Comparison of ENCODE assay signal across 14 cellular contexts in the genomic region with DNA sequence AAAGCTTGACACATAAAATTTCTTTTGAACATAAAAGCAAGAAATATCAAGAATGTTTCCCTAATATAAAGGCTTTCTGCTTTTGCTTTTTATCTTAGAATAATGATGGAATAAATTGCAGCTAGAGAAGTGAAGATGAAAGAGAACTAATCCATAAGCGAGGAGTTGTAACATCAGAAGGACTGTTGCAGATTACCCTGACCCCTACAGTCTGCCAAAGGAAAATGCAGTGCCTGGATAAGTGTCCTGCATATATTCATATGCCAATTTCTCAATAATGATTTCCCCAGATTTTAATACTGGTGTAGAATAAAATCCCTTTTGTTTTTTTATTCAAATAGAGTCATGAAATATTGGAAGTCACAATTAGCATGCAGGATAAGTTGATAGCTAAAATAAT.
A peak's percentile ranks its signal among the peaks of the same experiment; 100 is the strongest.
DNase-seq lines count a peak whose midpoint lies in the region; ATAC-seq, FAIRE-seq and TF ChIP-seq lines count a peak whose summit lies in the region.
"Had no signal": no experiment of that assay in that cellular context is flagged by ENCODE, and none has a peak within 500 bp of the region (broad histone marks: within the 10 kb centered on the region; RNA-seq: fewer than 3 reads in every experiment).

No MANE protein-coding gene starts in this region.

- POLR2A ChIA-PET in GM10248 (lab: Yijun Ruan, JAX), result no interaction called here

- no peaks in the 10 kb centered on the region for H3K4me1 ChIP-seq in esophagus squamous epithelium

- no peaks in the 10 kb centered on the region for H3K4me1 Mint-ChIP-seq in nephron
- H3K4me1 Mint-ChIP-seq: activated naive CD4-positive, alpha-beta T cell treated with anti-CD3 and anti-CD28 coated beads, Interleukin-2, amount 50 U/mL, for 24 hours; T-cell had no signal

- WGBS in esophagus squamous epithelium, 2 donors, result 25 to 26% methylated on average over 1 of the region's 1 CpG

- ATAC-seq in stimulated activated naive CD8-positive, alpha-beta T cell treated with anti-CD3 and anti-CD28 coated beads, Interleukin-15, Interleukin-2, amounts not matched to agents 100 U/mL and 50 U/mL, for 24 hours, result no peak
- no peak for ATAC-seq in HG03280 (IDR thresholded peaks at IDR 0.05; ENCODE audit: unreplicated experiment)
- ATAC-seq: T-cell had no signal

- no peak overlapping the region for H3K4me3 ChIP-seq in bronchial epithelial cell (ENCODE audit: low read depth, low read length)
- H3K4me3 ChIP-seq in esophagus squamous epithelium, result no peak overlapping the region

- no peak overlapping the region for H3K27ac ChIP-seq in esophagus squamous epithelium

- TF ChIP-seq CTCF in bronchial epithelial cell (IDR thresholded peaks at IDR 0.05; ENCODE audit: insufficient read depth, low read length, severe bottlenecking), result peak; percentile 16
- peak; percentile 21 to 49 (median 23) for TF ChIP-seq CTCF in nephron (IDR thresholded peaks at IDR 0.05; ENCODE audit: unreplicated experiment in 3 of 3)
- TF ChIP-seq CTCF in esophagus squamous epithelium (IDR thresholded peaks at IDR 0.05), result peak in 1 of 6 experiments; percentile 20
- TF ChIP-seq CTCF in GM10248 (IDR thresholded peaks at IDR 0.05; ENCODE audit: control extremely low read depth, extremely low read depth, low read depth, missing control alignments), result no peak

- no peaks in the 10 kb centered on the region for H3K36me3 Mint-ChIP-seq in nephron (ENCODE audit: low read depth)
- H3K36me3 Mint-ChIP-seq: activated naive CD4-positive, alpha-beta T cell treated with anti-CD3 and anti-CD28 coated beads, Interleukin-2, amount 50 U/mL, for 24 hours; T-cell had no signal

- intact Hi-C loops in esophagus squamous epithelium (cut with DNase I), result no loop called here

- no peak overlapping the region for H3K27ac Mint-ChIP-seq in nephron
- H3K27ac Mint-ChIP-seq: activated naive CD4-positive, alpha-beta T cell treated with anti-CD3 and anti-CD28 coated beads, Interleukin-2, amount 50 U/mL, for 24 hours; T-cell had no signal

- no peaks in the 10 kb centered on the region for H3K9me3 ChIP-seq in esophagus squamous epithelium

- no peak overlapping the region for H3K4me3 Mint-ChIP-seq in nephron
- H3K4me3 Mint-ChIP-seq: activated naive CD4-positive, alpha-beta T cell treated with anti-CD3 and anti-CD28 coated beads, Interleukin-2, amount 50 U/mL, for 24 hours; T-cell had no signal

- DNase-seq in EL (peak; percentile 20), M059J (ENCODE audit: low read depth) (peak; percentile 29), bronchial epithelial cell (ENCODE audit: low read depth) (peak; percentile 4), esophagus squamous epithelium (lab: John Stamatoyannopoulos, UW) (no peak), GM10248 (ENCODE audit: extremely low spot score) (no peak)
- DNase-seq in stimulated activated naive CD8-positive, alpha-beta T cell treated with anti-CD3 and anti-CD28 coated beads, Interleukin-15, Interleukin-2, amounts not matched to agents 100 U/mL and 50 U/mL, for 24 hours, result no peak
- DNase-seq: GOT3; Karpas-422; right cardiac atrium; stimulated activated naive CD4-positive, alpha-beta T cell; T-cell had no signal

- CTCF ChIA-PET in GM10248 (lab: Yijun Ruan, JAX), result no interaction called here

- H3K9me3 Mint-ChIP-seq in nephron, result no peaks in the 10 kb centered on the region
- H3K9me3 Mint-ChIP-seq: activated naive CD4-positive, alpha-beta T cell treated with anti-CD3 and anti-CD28 coated beads, Interleukin-2, amount 50 U/mL, for 24 hours; T-cell had no signal

- H3K27me3 ChIP-seq in bronchial epithelial cell (ENCODE audit: control insufficient read depth, insufficient read depth, low read length) (no peaks in the 10 kb centered on the region), esophagus squamous epithelium (no peaks in the 10 kb centered on the region)

- H3K27me3 Mint-ChIP-seq in nephron (ENCODE audit: low read depth), result no peaks in the 10 kb centered on the region
- H3K27me3 Mint-ChIP-seq: activated naive CD4-positive, alpha-beta T cell treated with anti-CD3 and anti-CD28 coated beads, Interleukin-2, amount 50 U/mL, for 24 hours had no signal

- no peak for TF ChIP-seq POLR2A in esophagus squamous epithelium (IDR thresholded peaks at IDR 0.05)

- FAIRE-seq in bronchial epithelial cell (lab: Jason Lieb, UNC), result no peak

- H3K36me3 ChIP-seq in bronchial epithelial cell (ENCODE audit: control insufficient read depth, insufficient read depth, low read length), result no peaks in the 10 kb centered on the region
- no peaks in the 10 kb centered on the region for H3K36me3 ChIP-seq in esophagus squamous epithelium

Comparison
In these comparisons a context has a peak if more than half of its experiments do, and no peak if none do; other contexts are left out.
1. DNase-seq: peak in EL (single experiment), M059J (single experiment) and bronchial epithelial cell (single experiment); none in stimulated activated naive CD8-positive, alpha-beta T cell treated with anti-CD3 and anti-CD28 coated beads, Interleukin-15, Interleukin-2, amounts not matched to agents 100 U/mL and 50 U/mL, for 24 hours (single experiment), esophagus squamous epithelium (single experiment) and GM10248 (single experiment).